In genomic region chr2:59183070-59183469, GRCh38 we compare ENCODE assay signal across 26 cellular contexts.
"Had no signal": no experiment of that assay in that cellular context is flagged by ENCODE, and none has a peak within 500 bp of the region (broad histone marks: within the 10 kb centered on the region; RNA-seq: fewer than 3 reads in every experiment).

No MANE protein-coding gene starts in this region.

- H3K27ac ChIP-seq: left lung, lower lobe of right lung, neural progenitor cell, neutrophil, parathyroid adenoma, spleen, suprapubic skin, thoracic aorta, tibial nerve had no signal

- H3K79me2 ChIP-seq: parathyroid adenoma had no signal

- H3K9ac ChIP-seq: neural progenitor cell, parathyroid adenoma had no signal

- H3K4me2 ChIP-seq: neural progenitor cell had no signal

- H3K4me1 ChIP-seq: left lung, lower lobe of right lung, parathyroid adenoma, spleen, suprapubic skin, uterus had no signal

- H3K36me3 ChIP-seq: left lung, lower lobe of right lung, neural progenitor cell, neutrophil, sigmoid colon, spleen, suprapubic skin, thoracic aorta, tibial nerve, uterus had no signal

- H3K9me3 ChIP-seq: left lung, lower lobe of right lung, neutrophil, sigmoid colon, spleen, suprapubic skin, thoracic aorta, tibial nerve, uterus had no signal

- DNase-seq: hippocampal formation; kidney; left colon; left lung; lower lobe of right lung; mammary epithelial cell; mesenchymal stem cell; natural killer cell; nephron progenitor cell; occipital lobe; retina; right cardiac atrium; sigmoid colon; small intestine; spleen; stimulated activated CD4-positive, alpha-beta T cell treated with anti-CD3 and anti-CD28 coated beads, Interleukin-4, amount 100 ng/mL, for 24 hours; stimulated activated naive CD4-positive, alpha-beta T cell; uterus had no signal

- ATAC-seq: left colon; left lung; lower lobe of right lung; natural killer cell; right cardiac atrium; stimulated activated effector memory CD8-positive, alpha-beta T cell treated with anti-CD3 and anti-CD28 coated beads, Interleukin-12 subunit alpha, Interleukin-12 subunit beta, amount 100 ng/mL, for 72 hours had no signal

- H3K27me3 ChIP-seq: left lung, neural progenitor cell, neutrophil, sigmoid colon, spleen, suprapubic skin, tibial nerve, uterus had no signal

- H3K4me3 ChIP-seq: left lung, lower lobe of right lung, neural progenitor cell, spleen, suprapubic skin, thoracic aorta, tibial nerve, uterus had no signal

- H2AFZ ChIP-seq: parathyroid adenoma had no signal

- FAIRE-seq: islet of Langerhans, kidney, small intestine had no signal
